In the genomic region with DNA sequence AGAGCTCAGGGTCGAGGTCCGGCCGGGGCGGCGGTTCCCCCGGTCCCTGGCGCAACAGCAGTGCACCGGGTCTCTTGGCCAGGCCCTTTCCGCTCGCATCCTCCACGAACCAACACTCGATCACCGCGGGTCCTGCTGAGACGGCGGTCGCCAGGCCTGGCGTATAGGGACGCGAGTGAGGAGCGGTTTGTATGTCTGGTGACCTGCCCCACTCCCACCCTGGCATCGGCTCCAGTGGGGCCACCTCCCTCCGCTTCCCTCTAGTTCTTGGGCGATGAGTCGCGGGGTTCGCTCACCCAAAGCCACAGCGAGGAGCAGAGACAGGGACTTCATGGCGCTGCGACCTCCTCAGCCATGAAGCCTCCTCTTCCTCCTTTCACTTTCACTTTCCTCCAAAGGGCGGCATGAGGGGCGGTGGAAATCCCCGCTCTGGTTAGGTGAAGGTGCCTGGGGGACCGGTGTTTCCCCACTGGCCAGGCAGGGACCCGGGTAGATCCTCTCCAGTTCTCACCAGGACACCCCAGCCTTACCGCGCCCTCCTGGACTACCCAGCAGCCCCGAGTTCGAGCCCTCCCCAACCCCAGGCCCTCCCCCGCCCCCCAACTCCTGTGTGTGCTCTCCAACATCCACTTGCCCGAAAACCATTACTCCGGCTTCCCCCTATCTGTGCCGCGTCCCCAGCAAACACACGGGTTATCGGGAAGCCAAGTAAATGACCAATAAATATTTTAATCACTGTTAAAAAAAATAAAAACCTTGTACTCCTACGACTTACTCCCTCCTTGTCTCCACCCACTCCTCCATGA, we compare ENCODE assay signal across 8 cellular contexts. TPM values are rescaled to one million over a fixed set of nuclear protein-coding genes. Genes with fewer than 3 reads are reported as not detected.
DNase-seq lines count a peak whose midpoint lies in the region; ATAC-seq and TF ChIP-seq lines count a peak whose summit lies in the region.

A gene (minus strand): TSS at position 370 of the 806 bp plus-strand sequence. CDS start 37 bp downstream, at position 333.

- TF ChIP-seq CTCF in HFF-Myc (IDR thresholded peaks at IDR 0.05; ENCODE audit: low read depth, low read length, missing control alignments): no peak
- no peak for TF ChIP-seq CTCF in left lung (IDR thresholded peaks at IDR 0.05)

- peaks cover 0 to 40% of the 10 kb centered on the region in 2 donors for H3K36me3 ChIP-seq in left lung

- H3K4me1 ChIP-seq in left lung: peaks cover 20 to 65% of the 10 kb centered on the region in 2 donors

- H3K4me3 ChIP-seq in HFF-Myc (replicated peaks; ENCODE audit: low read depth, low read length): peak within 1 kb of the TSS; percentile 79
- peak within 1 kb of the TSS; percentile 81 to 97 for H3K4me3 ChIP-seq in left lung

- ATAC-seq in left lung (peak; percentile 30), GM19023 (IDR thresholded peaks at IDR 0.05; ENCODE audit: unreplicated experiment) (no peak)

- H3K9me3 ChIP-seq in left lung: no peaks in the 10 kb centered on the region

- no peaks in the 10 kb centered on the region for H3K27me3 ChIP-seq in left lung

- DNase-seq in GM04503 (ENCODE audit: low read depth): peak; percentile 20
- DNase-seq in HFF-Myc (ENCODE audit: extremely low read depth, low read depth): no peak
- peak; percentile 77 for DNase-seq in NCI-H226
- peak; percentile 83 for DNase-seq in activated CD4-positive, alpha-beta T cell treated with anti-CD3 and anti-CD28 coated beads, Interleukin-2, amount 50 U/mL, for 1 hour
- DNase-seq in dermis blood vessel endothelial cell: peak; percentile 72
- peak; percentile 63 to 89 for DNase-seq in left lung
- DNase-seq in stimulated activated CD4-positive, alpha-beta T cell treated with anti-CD3 and anti-CD28 coated beads, Interleukin-2, amount 100 ng/mL, for 24 hours: peak; percentile 85

- peak within 1 kb of the TSS; percentile 97 to 100 for H3K27ac ChIP-seq in left lung

- intact Hi-C loops in left lung (cut with DNase I): loop anchor here in 1 of 2 donors (10.0 kb wide), 1 partner anchor 101 kb away; a partner anchor contains a TSS

RNA-seq across cellular contexts. Expression of the gene that starts here (rescaled TPM):
- total RNA-seq in dermis blood vessel endothelial cell (137 and 154 TPM in 2 replicates), left lung (100 to 1,000 TPM; 227 to 243 TPM)
